ENCODE assay signal across 8 cellular contexts in the genomic region with DNA sequence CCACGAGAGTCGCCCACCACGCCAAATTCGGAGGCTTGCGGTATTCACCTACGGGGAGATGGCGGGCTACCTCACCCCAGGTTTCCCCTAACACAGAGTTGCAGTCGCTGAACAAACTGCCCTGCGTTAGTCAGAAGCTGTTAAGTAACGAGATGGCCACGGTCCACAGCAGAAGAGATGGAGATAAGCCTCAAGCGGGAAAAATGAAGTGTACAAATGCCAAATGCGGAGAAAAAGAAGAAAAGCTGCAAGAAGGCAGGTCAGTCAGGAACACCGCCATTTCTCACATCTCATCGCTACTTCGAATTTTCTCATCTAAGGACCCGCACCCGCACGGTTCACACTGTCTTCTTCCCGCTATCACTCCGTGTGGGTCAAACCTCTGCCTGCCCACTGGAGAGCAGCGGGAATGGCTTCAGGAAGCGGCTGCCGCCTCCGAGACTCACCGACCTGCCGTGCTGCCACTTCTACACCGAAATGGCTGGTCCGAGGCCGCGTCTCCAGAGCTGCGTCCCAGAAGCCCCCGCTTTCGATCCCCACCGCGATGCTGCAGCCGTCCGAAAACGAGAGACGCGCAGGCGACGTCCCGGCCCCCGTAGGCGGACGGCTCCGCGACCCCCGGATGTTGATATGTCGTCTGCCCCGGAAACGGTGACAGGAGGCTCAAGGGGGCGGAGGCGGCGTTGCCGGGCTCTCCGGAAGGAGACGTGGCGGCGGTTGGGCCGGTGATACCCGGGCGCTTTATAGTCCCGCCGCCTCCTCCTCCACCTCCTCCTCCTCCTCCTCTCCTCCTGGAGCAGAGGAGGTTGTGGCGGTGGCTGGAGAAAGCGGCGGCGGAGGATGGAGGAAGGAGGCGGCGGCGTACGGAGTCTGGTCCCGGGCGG. TPM values are rescaled to one million over a fixed set of nuclear protein-coding genes. Genes with fewer than 3 reads are reported as not detected.
DNase-seq lines count a peak whose midpoint lies in the region; ATAC-seq and TF ChIP-seq lines count a peak whose summit lies in the region.

Gene ASB3, minus strand, starts transcription at position 583 of the 884 bp plus-strand sequence. CDS start 21,381 bp downstream, outside the sequence.
Gene ERLEC1, plus strand, starts transcription at position 674 of the 884 bp plus-strand sequence. Its CDS starts 167 bp downstream, at position 841.

- intact Hi-C loops in activated T-helper 2 cell treated with anti-CD3 and anti-CD28 coated beads, Interferon-gamma antibody, Interleukin-2, Interleukin-4, amounts not matched to agents 10 μg/mL and 5 μg/mL and 100 μg/mL, durations not matched to agents 14 hours and 24 hours and 36 hours (cut with micrococcal nuclease) = loop anchor here (1.0 to 10.0 kb wide), 5 partner anchors 19 to 1828 kb away; partner anchors contain the start of genes CHAC2, PPP4R3B and PSME4
- intact Hi-C loops in natural killer cell (cut with micrococcal nuclease) = loop anchor here (1.0 to 5.0 kb wide), 2 partner anchors 19 to 1831 kb away; partner anchors contain the start of genes CHAC2 and PPP4R3B

- no peaks in the 10 kb centered on the region for H3K9me3 ChIP-seq in RWPE2 (ENCODE audit: severe bottlenecking)

- ATAC-seq in RWPE2 (ENCODE audit: low read depth) (peak; percentile 77), natural killer cell (peak; percentile 88 to 96 (median 94))

- DNase-seq in Daoy (ENCODE audit: low read depth) (peak; percentile 93), GOT3 (lab: John Stamatoyannopoulos, UW) (peak; percentile 45), LHCN-M2 (ENCODE audit: low read depth) (peak; percentile 87), RWPE2 (ENCODE audit: low spot score) (peak; percentile 86), fibroblast of peridontal ligament (ENCODE audit: extremely low read depth) (peak; percentile 79), natural killer cell (peak; percentile 86)
- DNase-seq in activated T-helper 2 cell treated with anti-CD3 and anti-CD28 coated beads, Interferon-gamma antibody, Interleukin-2, Interleukin-4, amounts not matched to agents 10 μg/mL and 5 μg/mL and 100 μg/mL, durations not matched to agents 14 hours and 24 hours and 36 hours (ENCODE audit: low spot score) = peak; percentile 87
- DNase-seq in stimulated activated naive CD4-positive, alpha-beta T cell treated with Interleukin-2 at 50 U/mL for 16 hours (lab: John Stamatoyannopoulos, UW) = peak; percentile 82

- H3K4me3 Mint-ChIP-seq in activated T-helper 2 cell treated with anti-CD3 and anti-CD28 coated beads, Interferon-gamma antibody, Interleukin-2, Interleukin-4, amounts not matched to agents 10 μg/mL and 5 μg/mL and 100 μg/mL, durations not matched to agents 14 hours and 24 hours and 36 hours (ENCODE audit: low read depth) = peak within 1 kb of the TSS; percentile 99
- peak within 1 kb of the TSS; percentile 95 for H3K4me3 Mint-ChIP-seq in natural killer cell

- H3K36me3 Mint-ChIP-seq in activated T-helper 2 cell treated with anti-CD3 and anti-CD28 coated beads, Interferon-gamma antibody, Interleukin-2, Interleukin-4, amounts not matched to agents 10 μg/mL and 5 μg/mL and 100 μg/mL, durations not matched to agents 14 hours and 24 hours and 36 hours (ENCODE audit: low read depth) = peaks cover 32% of the 10 kb centered on the region
- no peaks in the 10 kb centered on the region for H3K36me3 Mint-ChIP-seq in natural killer cell

- no peaks in the 10 kb centered on the region for H3K36me3 ChIP-seq in RWPE2 (ENCODE audit: low read depth)

- no peaks in the 10 kb centered on the region for H3K9me3 Mint-ChIP-seq in activated T-helper 2 cell treated with anti-CD3 and anti-CD28 coated beads, Interferon-gamma antibody, Interleukin-2, Interleukin-4, amounts not matched to agents 10 μg/mL and 5 μg/mL and 100 μg/mL, durations not matched to agents 14 hours and 24 hours and 36 hours
- no peaks in the 10 kb centered on the region for H3K9me3 Mint-ChIP-seq in natural killer cell

- H3K27me3 Mint-ChIP-seq in activated T-helper 2 cell treated with anti-CD3 and anti-CD28 coated beads, Interferon-gamma antibody, Interleukin-2, Interleukin-4, amounts not matched to agents 10 μg/mL and 5 μg/mL and 100 μg/mL, durations not matched to agents 14 hours and 24 hours and 36 hours (ENCODE audit: low read depth) = no peaks in the 10 kb centered on the region
- H3K27me3 Mint-ChIP-seq in natural killer cell (ENCODE audit: low read depth in 2 of 2) = no peaks in the 10 kb centered on the region

- peak within 1 kb of the TSS; percentile 78 for H3K4me3 ChIP-seq in RWPE2 (ENCODE audit: severe bottlenecking)

- TF ChIP-seq CTCF in RWPE2 (IDR thresholded peaks at IDR 0.05; ENCODE audit: poor library complexity, severe bottlenecking) = no peak
- TF ChIP-seq CTCF in natural killer cell (IDR thresholded peaks at IDR 0.05) = no peak

- H3K4me1 ChIP-seq in RWPE2 (ENCODE audit: insufficient read depth, poor library complexity, severe bottlenecking) = peaks cover 15% of the 10 kb centered on the region

- peak within 1 kb of the TSS; percentile 97 for H3K27ac Mint-ChIP-seq in activated T-helper 2 cell treated with anti-CD3 and anti-CD28 coated beads, Interferon-gamma antibody, Interleukin-2, Interleukin-4, amounts not matched to agents 10 μg/mL and 5 μg/mL and 100 μg/mL, durations not matched to agents 14 hours and 24 hours and 36 hours
- peak within 1 kb of the TSS; percentile 94 to 96 for H3K27ac Mint-ChIP-seq in natural killer cell

- no peaks in the 10 kb centered on the region for H3K27me3 ChIP-seq in RWPE2 (ENCODE audit: insufficient read depth, poor library complexity, severe bottlenecking)

- peaks cover 38% of the 10 kb centered on the region for H3K4me1 Mint-ChIP-seq in activated T-helper 2 cell treated with anti-CD3 and anti-CD28 coated beads, Interferon-gamma antibody, Interleukin-2, Interleukin-4, amounts not matched to agents 10 μg/mL and 5 μg/mL and 100 μg/mL, durations not matched to agents 14 hours and 24 hours and 36 hours (ENCODE audit: low read depth)
- peaks cover 42 to 45% of the 10 kb centered on the region in 2 donors for H3K4me1 Mint-ChIP-seq in natural killer cell

- H3K27ac ChIP-seq in RWPE2 (ENCODE audit: poor library complexity, severe bottlenecking) = peak within 1 kb of the TSS; percentile 55

RNA-seq across cellular contexts. Expression of gene ASB3, which starts in this region (rescaled TPM):
- 24.4 and 24.5 TPM in 2 replicates for total RNA-seq in Daoy (2014; rRNA removed; shearing (Covaris generic))
- total RNA-seq in LHCN-M2 (2014; rRNA removed) (16.9 and 18.7 TPM in 2 replicates), natural killer cell (10 to 100 TPM; 27.9 to 37.0 (median 29.6) TPM)
- 8.4 TPM for polyA plus RNA-seq in LHCN-M2 (2012)
- 24.3 and 26.4 TPM in 2 replicates for total RNA-seq in activated T-helper 2 cell treated with anti-CD3 and anti-CD28 coated beads, Interferon-gamma antibody, Interleukin-2, Interleukin-4, amounts not matched to agents 10 μg/mL and 5 μg/mL and 100 μg/mL, durations not matched to agents 14 hours and 24 hours and 36 hours

RNA-seq across cellular contexts. Expression of gene ERLEC1, which starts in this region (rescaled TPM):
- 71.3 and 71.9 TPM in 2 replicates for total RNA-seq in Daoy (2014; rRNA removed; shearing (Covaris generic))
- 59.0 and 77.4 TPM in 2 replicates for total RNA-seq in LHCN-M2 (2014; rRNA removed)
- polyA plus RNA-seq in LHCN-M2 (2012) = 31.0 TPM
- total RNA-seq in activated T-helper 2 cell treated with anti-CD3 and anti-CD28 coated beads, Interferon-gamma antibody, Interleukin-2, Interleukin-4, amounts not matched to agents 10 μg/mL and 5 μg/mL and 100 μg/mL, durations not matched to agents 14 hours and 24 hours and 36 hours = 36.0 and 36.2 TPM in 2 replicates
- total RNA-seq in natural killer cell = 10 to 100 TPM; 19.7 to 27.1 (median 21.7) TPM

Comparison
In these comparisons a context has a peak if more than half of its experiments do, and no peak if none do; other contexts are left out.
1. Peak in every context shown above with its lines: DNase-seq, ATAC-seq, H3K4me3 ChIP-seq and H3K27ac ChIP-seq.